ENCODE assay signal across 8 cellular contexts in the genomic region with DNA sequence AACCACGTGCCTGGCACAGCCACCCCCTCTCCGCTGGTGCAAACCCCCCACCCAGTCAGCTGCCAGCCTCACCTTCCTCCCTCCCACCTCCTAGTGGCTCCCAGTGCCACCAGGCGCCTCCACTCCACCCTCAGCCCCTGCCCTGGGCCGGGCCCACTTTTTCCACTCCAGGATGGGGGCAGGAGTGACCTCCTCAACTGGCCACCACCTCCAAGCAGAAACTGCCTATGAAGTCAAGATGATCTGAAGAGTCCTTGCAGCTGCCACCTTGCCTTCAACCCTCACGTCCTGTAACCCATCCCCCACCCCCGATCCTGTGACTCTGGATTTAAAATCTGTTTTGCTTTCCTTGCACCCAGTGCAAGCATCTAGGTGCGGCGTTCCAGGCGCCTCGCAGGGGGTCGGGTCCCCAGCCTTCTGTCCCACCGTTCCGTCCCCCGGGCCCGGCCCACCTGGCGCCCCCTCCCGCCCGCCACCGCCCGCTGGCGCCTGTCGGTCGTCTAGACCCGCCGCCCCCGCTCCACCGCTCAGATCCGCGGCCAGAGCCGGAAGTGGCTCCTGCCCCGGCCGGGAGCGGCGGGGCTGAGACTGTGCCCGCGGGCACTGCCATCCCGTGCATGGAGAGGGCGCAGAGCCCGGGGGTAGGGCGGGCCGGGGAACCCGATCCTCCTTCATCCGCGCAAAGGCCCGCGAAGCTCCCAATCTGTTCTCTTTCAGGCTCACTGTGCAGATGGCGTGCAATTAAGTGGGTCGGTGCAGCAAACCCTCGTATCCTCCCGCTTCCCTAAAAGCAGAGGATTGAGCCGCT. TPM values are rescaled to one million over a fixed set of nuclear protein-coding genes. Genes with fewer than 3 reads are reported as not detected.
DNase-seq lines count a peak whose midpoint lies in the region; ATAC-seq and TF ChIP-seq lines count a peak whose summit lies in the region.

No MANE protein-coding gene starts in this region.

- 10% methylated on average over 51 of the region's 51 CpGs for WGBS in heart right ventricle, 2 donors

- intact Hi-C loops in CD14-positive monocyte (cut with micrococcal nuclease) (no loop called here), heart right ventricle (cut with DNase I) (no loop called here)

- DNase-seq in CD14-positive monocyte (ENCODE audit: low spot score) (no peak), H7 (peak; percentile 91), Peyer's patch (peak; percentile 58 to 75 (median 72)), heart right ventricle (peak; percentile 24 to 50), skeletal muscle cell (ENCODE audit: low read depth) (no peak), mesenteric fat pad (ENCODE audit: low spot score) (no peak)
- peak; percentile 6 for DNase-seq in activated naive CD8-positive, alpha-beta T cell treated with anti-CD3 and anti-CD28 coated beads, Interleukin-2, amount 50 U/mL, for 16 hours (ENCODE audit: low read depth, low spot score)

- no peaks in the 10 kb centered on the region for H3K36me3 ChIP-seq in H7 (replicated peaks; ENCODE audit: control insufficient read depth, insufficient read depth, low read length)
- H3K36me3 ChIP-seq in Peyer's patch = no peaks in the 10 kb centered on the region
- peaks cover 0 to 7% (median 0%) of the 10 kb centered on the region in 9 donors for H3K36me3 ChIP-seq in heart right ventricle

- H3K4me3 Mint-ChIP-seq in CD14-positive monocyte = peak overlapping the region; percentile 74 to 87

- no peaks in the 10 kb centered on the region; the same call in 1 of the 2 replicates for H3K27me3 ChIP-seq in H7 (ENCODE audit: control insufficient read depth, insufficient read depth, low read length)
- H3K27me3 ChIP-seq in Peyer's patch = no peaks in the 10 kb centered on the region
- no peaks in the 10 kb centered on the region for H3K27me3 ChIP-seq in heart right ventricle

- no peak for TF ChIP-seq CTCF in CD14-positive monocyte (IDR thresholded peaks at IDR 0.05)
- TF ChIP-seq CTCF in Peyer's patch (IDR thresholded peaks at IDR 0.05) = no peak
- peak in 4 of 9 donors; percentile 10 to 25 (median 13) for TF ChIP-seq CTCF in heart right ventricle (IDR thresholded peaks at IDR 0.05)

- H3K27ac Mint-ChIP-seq in CD14-positive monocyte = peak overlapping the region in 1 of 7 donors; percentile 83

- peaks cover 0 to 3% (median 0%) of the 10 kb centered on the region in 7 donors for H3K9me3 Mint-ChIP-seq in CD14-positive monocyte

- no peaks in the 10 kb centered on the region for H3K9me3 ChIP-seq in Peyer's patch
- H3K9me3 ChIP-seq in heart right ventricle = no peaks in the 10 kb centered on the region

- peak overlapping the region; percentile 28 to 62 (median 56) for H3K27ac ChIP-seq in Peyer's patch
- peak overlapping the region in 6 of 10 donors; percentile 8 to 47 (median 32) for H3K27ac ChIP-seq in heart right ventricle

- H3K4me1 ChIP-seq in Peyer's patch (peaks cover 0 to 19% (median 6%) of the 10 kb centered on the region in 4 donors), heart right ventricle (peaks cover 2 to 17% (median 12%) of the 10 kb centered on the region in 9 donors)

- H3K27me3 Mint-ChIP-seq in CD14-positive monocyte (ENCODE audit: low read depth in 3 of 3) = peaks cover 3 to 16% (median 14%) of the 10 kb centered on the region in 3 donors

- peak; percentile 60 to 86 (median 78) for ATAC-seq in heart right ventricle
- ATAC-seq in HG03159 (IDR thresholded peaks at IDR 0.05; ENCODE audit: unreplicated experiment) = no peak

- H3K4me1 Mint-ChIP-seq in CD14-positive monocyte = peaks cover 26% of the 10 kb centered on the region

- peaks cover 0 to 2% of the 10 kb centered on the region in 2 donors for H3K36me3 Mint-ChIP-seq in CD14-positive monocyte

- H3K4me3 ChIP-seq in H7 (ENCODE audit: insufficient read depth, low read depth, low read length) (peak overlapping the region; percentile 38), Peyer's patch (peak overlapping the region; percentile 38 to 68 (median 56)), heart right ventricle (peak overlapping the region; percentile 12 to 60 (median 49)), skeletal muscle cell (ENCODE audit: low read depth, low read length) (peak overlapping the region; percentile 41)

- no peak for TF ChIP-seq POLR2A in Peyer's patch (IDR thresholded peaks at IDR 0.05)

RNA-seq across cellular contexts. Expression of gene GTF2I, which starts 51.2 kb away (rescaled TPM):
- polyA plus RNA-seq in CD14-positive monocyte (10 to 100 TPM; 20.9 to 28.2 TPM), heart right ventricle (10 to 100 TPM; 18.9 to 31.4 TPM)
- total RNA-seq in H7 (2014; rRNA removed; shearing (Covaris generic)) = 152 and 199 TPM in 2 replicates
- total RNA-seq in Peyer's patch (100 to 1,000 TPM; 168 to 347 (median 193) TPM), heart right ventricle (100 to 1,000 TPM; 100 to 152 (median 119) TPM), mesenteric fat pad (219 TPM)

Comparison
In these comparisons a context has a peak if more than half of its experiments do, and no peak if none do; other contexts are left out.
1. DNase-seq: peak in H7 (single experiment), Peyer's patch (3 of 3), activated naive CD8-positive, alpha-beta T cell treated with anti-CD3 and anti-CD28 coated beads, Interleukin-2, amount 50 U/mL, for 16 hours (single experiment) and heart right ventricle (2 of 2); none in CD14-positive monocyte (single experiment), skeletal muscle cell (single experiment) and mesenteric fat pad (single experiment).
2. Peak in every context shown above with its lines, with median percentiles within 50 percentile points of each other: H3K4me3 ChIP-seq.